Comparison of ENCODE assay signal across 11 cellular contexts in the genomic region with DNA sequence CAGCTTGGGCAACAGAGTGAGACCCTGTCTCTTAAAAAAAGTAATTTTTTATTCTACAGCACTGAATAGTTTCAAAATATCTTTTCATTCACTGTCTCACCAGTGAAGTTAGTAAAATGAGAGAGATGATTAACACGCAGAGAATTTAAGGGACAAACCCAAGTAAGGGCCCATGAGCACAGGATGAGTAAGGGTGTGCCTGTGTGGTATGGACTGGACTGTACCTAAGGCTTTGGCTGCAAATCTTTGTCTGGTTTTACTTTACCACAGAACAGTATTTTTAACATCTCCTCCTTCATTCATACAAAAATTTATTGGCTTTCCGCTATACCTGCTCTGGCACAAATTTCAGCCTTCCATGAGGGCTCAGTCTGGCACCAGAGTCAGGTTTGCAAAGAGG.
DNase-seq lines count a peak whose midpoint lies in the region; ATAC-seq lines count a peak whose summit lies in the region.
"Had no signal": no experiment of that assay in that cellular context is flagged by ENCODE, and none has a peak within 500 bp of the region (broad histone marks: within the 10 kb centered on the region; RNA-seq: fewer than 3 reads in every experiment).

No MANE protein-coding gene starts in this region.

- ATAC-seq in HG02623 (IDR thresholded peaks at IDR 0.05; ENCODE audit: unreplicated experiment), result peak; percentile 42
- peak; percentile 64 to 67 for ATAC-seq in natural killer cell treated with Interleukin-12 subunit alpha and Interleukin-12 subunit beta and Interleukin-15 and Interleukin-18, amount 100 ng/mL, for 72 hours
- ATAC-seq in HG03571 (IDR thresholded peaks at IDR 0.05; ENCODE audit: unreplicated experiment), result no peak
- no peak for ATAC-seq in left cardiac atrium
- ATAC-seq: CD8-positive, alpha-beta T cell had no signal

- peaks cover 15% of the 10 kb centered on the region for H3K36me3 Mint-ChIP-seq in natural killer cell treated with Interleukin-12 subunit alpha and Interleukin-12 subunit beta and Interleukin-15 and Interleukin-18, amount 100 ng/mL, for 72 hours

- H3K27ac Mint-ChIP-seq in natural killer cell treated with Interleukin-12 subunit alpha and Interleukin-12 subunit beta and Interleukin-15 and Interleukin-18, amount 100 ng/mL, for 72 hours, result peak overlapping the region; percentile 42 to 79
- H3K27ac Mint-ChIP-seq: activated T-cell treated with anti-CD3 and anti-CD28 coated beads, Interleukin-2, amount 50 U/mL, for 24 hours; CD8-positive, alpha-beta T cell had no signal

- DNase-seq in GM03348 (ENCODE audit: low spot score), result peak; percentile 31
- peak; percentile 13 for DNase-seq in amniotic epithelial cell (ENCODE audit: low read depth)
- no peak for DNase-seq in natural killer cell treated with Interleukin-12 subunit alpha and Interleukin-12 subunit beta and Interleukin-15 and Interleukin-18, amount 100 ng/mL, for 72 hours (ENCODE audit: low spot score)
- no peak for DNase-seq in NCI-H1417 (lab: John Stamatoyannopoulos, UW)
- DNase-seq in left cardiac atrium, result no peak
- DNase-seq: activated T-cell treated with anti-CD3 and anti-CD28 coated beads, Interleukin-2, amount 50 U/mL, for 24 hours; CD8-positive, alpha-beta T cell; NCI-H187 treated with DMSO at 0.1 percent for 48 hours; NCI-H69 had no signal

- H3K4me1 Mint-ChIP-seq in natural killer cell treated with Interleukin-12 subunit alpha and Interleukin-12 subunit beta and Interleukin-15 and Interleukin-18, amount 100 ng/mL, for 72 hours (ENCODE audit: low read depth in 2 of 2), result peaks cover 47 to 66% of the 10 kb centered on the region in 2 donors

- H3K27me3 Mint-ChIP-seq in natural killer cell treated with Interleukin-12 subunit alpha and Interleukin-12 subunit beta and Interleukin-15 and Interleukin-18, amount 100 ng/mL, for 72 hours, result no peaks in the 10 kb centered on the region
- H3K27me3 Mint-ChIP-seq: activated T-cell treated with anti-CD3 and anti-CD28 coated beads, Interleukin-2, amount 50 U/mL, for 24 hours had no signal

- H3K4me3 Mint-ChIP-seq in natural killer cell treated with Interleukin-12 subunit alpha and Interleukin-12 subunit beta and Interleukin-15 and Interleukin-18, amount 100 ng/mL, for 72 hours, result no peak overlapping the region
- H3K4me3 Mint-ChIP-seq: activated T-cell treated with anti-CD3 and anti-CD28 coated beads, Interleukin-2, amount 50 U/mL, for 24 hours; CD8-positive, alpha-beta T cell had no signal

- H3K9me3 Mint-ChIP-seq in natural killer cell treated with Interleukin-12 subunit alpha and Interleukin-12 subunit beta and Interleukin-15 and Interleukin-18, amount 100 ng/mL, for 72 hours, result peaks cover 1% of the 10 kb centered on the region
- H3K9me3 Mint-ChIP-seq: activated T-cell treated with anti-CD3 and anti-CD28 coated beads, Interleukin-2, amount 50 U/mL, for 24 hours; CD8-positive, alpha-beta T cell had no signal

- intact Hi-C loops in left cardiac atrium (cut with DNase I), result no loop called here

Comparison
In these comparisons a context has a peak if more than half of its experiments do, and no peak if none do; other contexts are left out.
1. DNase-seq: peak in GM03348 (single experiment) and amniotic epithelial cell (single experiment); none in natural killer cell treated with Interleukin-12 subunit alpha and Interleukin-12 subunit beta and Interleukin-15 and Interleukin-18, amount 100 ng/mL, for 72 hours (single experiment), NCI-H1417 (0 of 3) and left cardiac atrium (single experiment).
2. ATAC-seq: peak in HG02623 (single experiment) and natural killer cell treated with Interleukin-12 subunit alpha and Interleukin-12 subunit beta and Interleukin-15 and Interleukin-18, amount 100 ng/mL, for 72 hours (2 of 2); none in HG03571 (single experiment) and left cardiac atrium (0 of 2).